ENCODE assay signal across 7 cellular contexts in genomic region chr17:38702900-38703741, GRCh38. TPM values are rescaled to one million over a fixed set of nuclear protein-coding genes. Genes with fewer than 3 reads are reported as not detected.
A peak's percentile ranks its signal among the peaks of the same experiment; 100 is the strongest.
DNase-seq lines count a peak whose midpoint lies in the region; ATAC-seq and TF ChIP-seq lines count a peak whose summit lies in the region.

No MANE protein-coding gene starts in this region.

- WGBS in mesodermal cell (ENCODE audit: insufficient coverage in 2 of 2), 2 experiments = 2 to 3% methylated on average over 51 to 53 of the region's 57 CpGs
- WGBS in thyroid gland, 2 donors = 2 to 3% methylated on average over 47 to 57 of the region's 57 CpGs

- peak overlapping the region; percentile 81 for H3K27ac Mint-ChIP-seq in chondrocyte (ENCODE audit: unreplicated experiment)

- H3K79me2 ChIP-seq in PC-9 (ENCODE audit: low read depth) = peaks cover 49% of the 10 kb centered on the region

- TF ChIP-seq POLR2A in thyroid gland (IDR thresholded peaks at IDR 0.05) = no peak

- H3K9me3 ChIP-seq in PC-9 (ENCODE audit: insufficient read depth, low read depth) = no peaks in the 10 kb centered on the region
- no peaks in the 10 kb centered on the region for H3K9me3 ChIP-seq in mesodermal cell (ENCODE audit: control insufficient read depth, low read length)
- no peaks in the 10 kb centered on the region for H3K9me3 ChIP-seq in thyroid gland

- peaks cover 49% of the 10 kb centered on the region for H3F3A ChIP-seq in PC-9 (ENCODE audit: insufficient read depth, low read depth)

- H3K27me3 ChIP-seq in PC-9 (ENCODE audit: insufficient read depth, low read depth) (no peaks in the 10 kb centered on the region), thyroid gland (no peaks in the 10 kb centered on the region)

- ATAC-seq in GM19023 (IDR thresholded peaks at IDR 0.05; ENCODE audit: unreplicated experiment) (peak; percentile 1), HG02973 (IDR thresholded peaks at IDR 0.05; ENCODE audit: unreplicated experiment) (no peak)

- TSS peak; percentile 22 for BruUV-seq in PC-9 (replicated peaks; lab: Mats Ljungman, UMichigan)

- no peaks in the 10 kb centered on the region for H3K9me3 Mint-ChIP-seq in chondrocyte (ENCODE audit: low read depth)

- H3K4me1 ChIP-seq in PC-9 (replicated peaks; ENCODE audit: insufficient read depth) = peaks cover 23% of the 10 kb centered on the region
- H3K4me1 ChIP-seq in mesodermal cell (ENCODE audit: control insufficient read depth, insufficient read depth, low read length, poor library complexity, severe bottlenecking) = peaks cover 17% of the 10 kb centered on the region
- peaks cover 18 to 30% of the 10 kb centered on the region in 2 donors for H3K4me1 ChIP-seq in thyroid gland

- intact Hi-C loops in PC-9 (cut with micrococcal nuclease; ENCODE audit: unreplicated experiment) = loop anchor here (2.0 kb wide), 1 partner anchor 28 kb away; the partner anchor contains the start of gene EPOP
- intact Hi-C loops in thyroid gland (cut with DNase I) = loop anchor here (5.0 kb wide), 1 partner anchor 34 kb away; no protein-coding TSS in a partner anchor

- H3K27ac ChIP-seq in PC-9 (peak overlapping the region; percentile 82), mesodermal cell (ENCODE audit: low read depth, low read length, severe bottlenecking) (no peak overlapping the region), thyroid gland (peak overlapping the region; percentile 97 to 99 (median 97))

- H3K27me3 Mint-ChIP-seq in chondrocyte (ENCODE audit: low read depth) = peaks cover under 1% of the 10 kb centered on the region

- H2AFZ ChIP-seq in PC-9 = peak overlapping the region; percentile 83

- no peaks in the 10 kb centered on the region for H3K36me3 Mint-ChIP-seq in chondrocyte (ENCODE audit: low read depth)

- POLR2A ChIA-PET in PC-9 (lab: Charles Lee; ENCODE audit: unreplicated experiment) = no interaction called here

- H3K9me2 ChIP-seq in PC-9 (ENCODE audit: insufficient read depth) = no peaks in the 10 kb centered on the region

- DNase-seq in PC-9 (no peak), chondrocyte (ENCODE audit: low spot score) (no peak), thyroid gland (no peak), NCI-H187 treated with DMSO at 0.1 percent for 48 hours (lab: John Stamatoyannopoulos, UW) (no peak)

- H3K4me3 ChIP-seq in PC-9 = peak overlapping the region; percentile 99
- H3K4me3 ChIP-seq in mesodermal cell (ENCODE audit: extremely low read depth, insufficient read depth, low read length, poor library complexity, severe bottlenecking) = peak overlapping the region; percentile 73
- peak overlapping the region; percentile 30 to 100 (median 95) for H3K4me3 ChIP-seq in thyroid gland (replicated peaks in 1 of 3)

- peak overlapping the region; percentile 83 for H3K4me3 Mint-ChIP-seq in chondrocyte (ENCODE audit: unreplicated experiment)

- peaks cover 19% of the 10 kb centered on the region for H4K20me1 ChIP-seq in PC-9 (ENCODE audit: insufficient read depth)

- peaks cover 57% of the 10 kb centered on the region for H3K4me1 Mint-ChIP-seq in chondrocyte (ENCODE audit: low read depth)

- peak overlapping the region; percentile 99 for H3K4me2 ChIP-seq in PC-9

- CTCF ChIA-PET in PC-9 (lab: Charles Lee) = interaction anchor here (0.7 kb wide), 1 partner anchor 100 kb away, joined by 3 read pairs; no protein-coding TSS in a partner anchor

- no peak for TF ChIP-seq CTCF in PC-9 (conservative IDR thresholded peaks at IDR 0.05)
- no peak for TF ChIP-seq CTCF in chondrocyte (IDR thresholded peaks at IDR 0.05)
- no peak for TF ChIP-seq CTCF in thyroid gland (IDR thresholded peaks at IDR 0.05)

- H3K36me3 ChIP-seq in PC-9 (ENCODE audit: low read depth) (peaks cover 4% of the 10 kb centered on the region; the same call in 1 of the 2 replicates), mesodermal cell (ENCODE audit: control insufficient read depth, insufficient read depth, low read length) (peaks cover 4% of the 10 kb centered on the region), thyroid gland (peaks cover 0 to 1% of the 10 kb centered on the region in 2 donors)

RNA-seq across cellular contexts. Expression of gene MLLT6, which starts 2.0 kb away (rescaled TPM):
- total RNA-seq in PC-9 (2021) (113 and 127 TPM in 2 replicates), chondrocyte (44.9 to 64.2 TPM (median 50.0 TPM) in 3 replicates), thyroid gland (100 to 1,000 TPM; 111 to 192 (median 115) TPM)
- 29.5 TPM for polyA plus RNA-seq in mesodermal cell (2013, experiment 1 of 2)
- 25.8 TPM for polyA plus RNA-seq in mesodermal cell (2013, experiment 2 of 2)

RNA-seq across cellular contexts. Expression of gene CISD3, which starts 27.0 kb away (rescaled TPM):
- total RNA-seq in PC-9 (2021) (36.6 and 38.1 TPM in 2 replicates), chondrocyte (17.2 to 18.4 TPM (median 17.9 TPM) in 3 replicates), thyroid gland (10 to 100 TPM; 12.4 to 29.0 (median 18.2) TPM)
- polyA plus RNA-seq in mesodermal cell (2013, experiment 1 of 2) = 11.4 TPM
- 12.5 TPM for polyA plus RNA-seq in mesodermal cell (2013, experiment 2 of 2)

RNA-seq across cellular contexts. Expression of gene EPOP, which starts 28.4 kb away (rescaled TPM):
- total RNA-seq in PC-9 (2021) = 8.4 and 10.6 TPM in 2 replicates
- 1.2 to 3.4 TPM (median 2.8 TPM) in 3 replicates for total RNA-seq in chondrocyte
- polyA plus RNA-seq in mesodermal cell (2013, experiment 1 of 2) = 7.0 TPM
- polyA plus RNA-seq in mesodermal cell (2013, experiment 2 of 2) = 5.7 TPM
- total RNA-seq in thyroid gland = 1 to 10 TPM in 1 of 4 donors, under 1 TPM in 3; 0.20 to 1.8 (median 0.41) TPM

RNA-seq across cellular contexts. Expression of gene PCGF2, which starts 45.0 kb away (rescaled TPM):
- total RNA-seq in PC-9 (2021) = 26.9 and 43.3 TPM in 2 replicates
- 50.7 to 56.1 TPM (median 55.2 TPM) in 3 replicates for total RNA-seq in chondrocyte
- polyA plus RNA-seq in mesodermal cell (2013, experiment 1 of 2) = 63.2 TPM
- 51.2 TPM for polyA plus RNA-seq in mesodermal cell (2013, experiment 2 of 2)
- 10 to 100 TPM in 2 of 4 donors, 1 to 10 TPM in 2; 8.5 to 13.5 (median 10.9) TPM for total RNA-seq in thyroid gland

RNA-seq across cellular contexts. Expression of gene PSMB3, which starts 49.4 kb away (rescaled TPM):
- total RNA-seq in PC-9 (2021) = 262 and 278 TPM in 2 replicates
- 118 to 156 TPM (median 120 TPM) in 3 replicates for total RNA-seq in chondrocyte
- polyA plus RNA-seq in mesodermal cell (2013, experiment 1 of 2) = 253 TPM
- polyA plus RNA-seq in mesodermal cell (2013, experiment 2 of 2) = 243 TPM
- total RNA-seq in thyroid gland = 100 to 1,000 TPM; 135 to 256 (median 222) TPM
